ENCODE assay signal across 1 cellular context in genomic region chr11:62553839-62554361, GRCh38.
TF ChIP-seq lines count a peak whose summit lies in the region.

No MANE protein-coding gene starts in this region.

TF ChIP-seq in liver, 16 proteins besides CTCF, POLR2A, EP300 and RAD21 (continued from another document):
- TF ChIP-seq, protein P1, sequence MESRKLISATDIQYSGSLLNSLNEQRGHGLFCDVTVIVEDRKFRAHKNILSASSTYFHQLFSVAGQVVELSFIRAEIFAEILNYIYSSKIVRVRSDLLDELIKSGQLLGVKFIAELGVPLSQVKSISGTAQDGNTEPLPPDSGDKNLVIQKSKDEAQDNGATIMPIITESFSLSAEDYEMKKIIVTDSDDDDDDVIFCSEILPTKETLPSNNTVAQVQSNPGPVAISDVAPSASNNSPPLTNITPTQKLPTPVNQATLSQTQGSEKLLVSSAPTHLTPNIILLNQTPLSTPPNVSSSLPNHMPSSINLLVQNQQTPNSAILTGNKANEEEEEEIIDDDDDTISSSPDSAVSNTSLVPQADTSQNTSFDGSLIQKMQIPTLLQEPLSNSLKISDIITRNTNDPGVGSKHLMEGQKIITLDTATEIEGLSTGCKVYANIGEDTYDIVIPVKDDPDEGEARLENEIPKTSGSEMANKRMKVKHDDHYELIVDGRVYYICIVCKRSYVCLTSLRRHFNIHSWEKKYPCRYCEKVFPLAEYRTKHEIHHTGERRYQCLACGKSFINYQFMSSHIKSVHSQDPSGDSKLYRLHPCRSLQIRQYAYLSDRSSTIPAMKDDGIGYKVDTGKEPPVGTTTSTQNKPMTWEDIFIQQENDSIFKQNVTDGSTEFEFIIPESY (IDR thresholded peaks at IDR 0.05): no peak
- TF ChIP-seq SP1 (IDR thresholded peaks at IDR 0.05) (no peak), TAF1 (conservative IDR thresholded peaks at IDR 0.05) (no peak), YY1 (IDR thresholded peaks at IDR 0.05) (no peak)
